8 cellular contexts compared by ENCODE assay signal in genomic region chr2:20291106-20291564, GRCh38. TPM values are rescaled to one million over a fixed set of nuclear protein-coding genes. Genes with fewer than 3 reads are reported as not detected.
A peak's percentile ranks its signal among the peaks of the same experiment; 100 is the strongest.
DNase-seq lines count a peak whose midpoint lies in the region; ATAC-seq, FAIRE-seq and TF ChIP-seq lines count a peak whose summit lies in the region.

No MANE protein-coding gene starts in this region.

- H3K27me3 ChIP-seq in transverse colon, result no peaks in the 10 kb centered on the region

- peaks cover 0 to 43% (median 2%) of the 10 kb centered on the region in 4 donors for H3K36me3 ChIP-seq in transverse colon

- WGBS in transverse colon (ENCODE audit: low coverage in 1 of 2), 2 donors, result 73 to 79% methylated on average over 7 of the region's 7 CpGs

- H3K4me1 ChIP-seq in transverse colon, result peaks cover 0 to 7% (median 0%) of the 10 kb centered on the region in 4 donors

- no peak for TF ChIP-seq POLR2A in transverse colon (IDR thresholded peaks at IDR 0.05)

- DNase-seq in Ammon's horn (ENCODE audit: low spot score) (peak; percentile 70), HS-27A (ENCODE audit: low read depth) (peak; percentile 68), RCC 7860 (ENCODE audit: low spot score) (peak; percentile 58), cerebellum (ENCODE audit: low spot score) (peak; percentile 16), left colon (peak; percentile 46 to 47), transverse colon (peak; percentile 40), coronary artery (ENCODE audit: low spot score) (no peak)

- H3K27ac ChIP-seq in transverse colon, result no peak overlapping the region
- no peak overlapping the region for H3K27ac ChIP-seq in coronary artery

- no peak overlapping the region for H3K4me3 ChIP-seq in transverse colon
- no peak overlapping the region for H3K4me3 ChIP-seq in coronary artery

- TF ChIP-seq EP300 in transverse colon (IDR thresholded peaks at IDR 0.05; ENCODE audit: low read depth), result no peak

- in situ Hi-C loops in transverse colon (cut with MboI; ENCODE audit: low pct_ligation_motif_present in 1 of 4, low pct_unique_long_range_greater_than_20kb in 1 of 4, low sequenced_read_pairs in 3 of 4), result no loop called here

- intact Hi-C loops in left colon (cut with DNase I, micrococcal nuclease) (no loop called here), transverse colon (cut with DNase I; ENCODE audit: low total_unique reads) (no loop called here)

- peak; percentile 99 for ATAC-seq in left colon

- H3K9me3 ChIP-seq in transverse colon, result no peaks in the 10 kb centered on the region

- TF ChIP-seq CTCF in GM12874 (IDR thresholded peaks at IDR 0.05; ENCODE audit: insufficient read depth, low read depth, low read length), result peak; percentile 34
- peak; percentile 46 to 73 (median 54) for TF ChIP-seq CTCF in transverse colon (IDR thresholded peaks at IDR 0.05)
- no peak for TF ChIP-seq CTCF in coronary artery (IDR thresholded peaks at IDR 0.05)

- peak; percentile 88 for FAIRE-seq in RCC 7860 (lab: Jason Lieb, UNC)

RNA-seq across cellular contexts. Expression of gene PUM2, which starts 59.5 kb away (rescaled TPM):
- total RNA-seq in cerebellum (124 TPM), left colon (100 to 1,000 TPM in 1 of 2 donors, 10 to 100 TPM in 1; 99.4 to 109 TPM), transverse colon (10 to 100 TPM; 62.5 to 92.7 (median 70.5) TPM)
